In the genomic region with DNA sequence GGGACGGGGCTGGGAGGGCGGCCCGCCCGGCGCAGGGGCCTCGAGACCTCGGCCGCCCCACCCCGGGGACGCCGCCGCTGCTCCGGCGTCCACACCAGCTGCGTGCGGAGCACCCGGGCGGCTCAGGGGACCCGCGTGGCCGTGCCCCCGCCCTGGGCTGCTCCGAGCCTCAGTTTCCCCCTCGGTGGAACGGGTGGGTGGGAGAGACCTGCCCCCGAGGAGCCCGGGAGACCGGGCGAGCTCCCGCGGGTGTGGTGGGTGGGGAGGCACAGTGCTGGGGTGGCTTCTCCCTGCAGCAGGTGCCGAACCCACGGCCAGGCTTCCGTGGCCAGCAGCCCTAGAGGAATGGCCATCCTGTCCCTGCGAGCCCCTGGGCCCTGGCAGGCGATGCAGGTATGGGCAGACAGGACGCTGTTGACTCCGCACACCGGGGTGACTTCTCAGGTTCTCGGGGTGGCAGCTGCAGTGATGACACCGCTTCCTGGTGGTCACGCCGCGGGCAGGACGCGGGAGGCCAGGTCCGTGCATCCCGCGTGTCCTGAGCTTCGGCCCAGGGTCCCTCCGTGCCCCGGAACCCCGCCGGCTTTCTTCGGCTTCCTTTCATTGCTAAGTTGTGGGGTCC, we compare ENCODE assay signal across 1 cellular context.
A peak's percentile ranks its signal among the peaks of the same experiment; 100 is the strongest.
TF ChIP-seq lines count a peak whose summit lies in the region.

No MANE protein-coding gene starts in this region.

TF ChIP-seq in GM12878, 131 proteins besides CTCF, POLR2A, EP300 and RAD21:
- no peak for TF ChIP-seq PAX5 (IDR thresholded peaks at IDR 0.05; ENCODE audit: borderline replicate concordance, low read depth, low read length)
- TF ChIP-seq GATAD2B (conservative IDR thresholded peaks at IDR 0.05; ENCODE audit: low read depth): 0 out of 2 replicates have a peak, but pooled peaks have one; percentile 25
- no peak for TF ChIP-seq CREM (IDR thresholded peaks at IDR 0.05; ENCODE audit: low read depth)
